9 cellular contexts compared by ENCODE assay signal in genomic region chr1:86914635-86914997, GRCh38. TPM values are rescaled to one million over a fixed set of nuclear protein-coding genes. Genes with fewer than 3 reads are reported as not detected.
A peak's percentile ranks its signal among the peaks of the same experiment; 100 is the strongest.
DNase-seq lines count a peak whose midpoint lies in the region; ATAC-seq, FAIRE-seq and TF ChIP-seq lines count a peak whose summit lies in the region.
"Had no signal": no experiment of that assay in that cellular context is flagged by ENCODE, and none has a peak within 500 bp of the region (broad histone marks: within the 10 kb centered on the region; RNA-seq: fewer than 3 reads in every experiment).

HS2ST1 (plus strand) TSS chr1:86914635.

- no peaks in the 10 kb centered on the region for H3K9me1 ChIP-seq in keratinocyte (ENCODE audit: control insufficient read depth, extremely low read depth, insufficient read depth, low read length)

- peak within 1 kb of the TSS; percentile 100 for H3K9ac ChIP-seq in keratinocyte (ENCODE audit: control insufficient read depth, extremely low read depth, insufficient read depth, low read length)

- peak within 1 kb of the TSS; percentile 89 for H3K4me2 ChIP-seq in keratinocyte (ENCODE audit: control insufficient read depth, extremely low read depth, insufficient read depth, low read depth, low read length)

- no peak within 1 kb of the TSS for H3K4me3 Mint-ChIP-seq in HFFc6
- H3K4me3 Mint-ChIP-seq in activated naive CD8-positive, alpha-beta T cell treated with anti-CD3 and anti-CD28 coated beads, Interleukin-2, amount 10 ng/mL, durations not matched to agents 7 days and 5 days = no peak within 1 kb of the TSS
- H3K4me3 Mint-ChIP-seq: brain had no signal

- peaks cover 14% of the 10 kb centered on the region for H3K36me3 Mint-ChIP-seq in HFFc6 (ENCODE audit: low read depth)
- peaks cover 18% of the 10 kb centered on the region for H3K36me3 Mint-ChIP-seq in activated naive CD8-positive, alpha-beta T cell treated with anti-CD3 and anti-CD28 coated beads, Interleukin-2, amount 10 ng/mL, durations not matched to agents 7 days and 5 days

- no peak for TF ChIP-seq CTCF in HFFc6 (IDR thresholded peaks at IDR 0.05)
- TF ChIP-seq CTCF in keratinocyte (optimal IDR thresholded peaks at IDR 0.05 in 1 of 3, IDR thresholded peaks at IDR 0.05 in 1 of 3, conservative IDR thresholded peaks at IDR 0.05 in 1 of 3; ENCODE audit: extremely low read depth in 1 of 3, insufficient read depth in 2 of 3, low read length in 3 of 3) = no peak
- no peak for TF ChIP-seq CTCF in subcutaneous adipose tissue (IDR thresholded peaks at IDR 0.05; ENCODE audit: low read depth)

- no peaks in the 10 kb centered on the region for H3K27me3 ChIP-seq in keratinocyte (ENCODE audit: control insufficient read depth, extremely low read depth, insufficient read depth, low read length)

- H3K4me3 ChIP-seq in keratinocyte (ENCODE audit: control insufficient read depth in 2 of 3, extremely low read depth in 1 of 3, insufficient read depth in 2 of 3, low read depth in 1 of 3, low read length in 3 of 3) = peak within 1 kb of the TSS; percentile 92 to 100 (median 100)

- H3K36me3 ChIP-seq in keratinocyte (ENCODE audit: control insufficient read depth in 2 of 2, extremely low read depth in 1 of 2, insufficient read depth in 2 of 2, low read length in 2 of 2) = peaks cover 0 to 13% of the 10 kb centered on the region in 2 experiments

- ATAC-seq in activated naive CD8-positive, alpha-beta T cell treated with anti-CD3 and anti-CD28 coated beads, Interleukin-2, amount 10 ng/mL, durations not matched to agents 7 days and 5 days (ENCODE audit: low read depth) = peak; percentile 71

- H3K9me3 Mint-ChIP-seq in HFFc6 = no peaks in the 10 kb centered on the region
- H3K9me3 Mint-ChIP-seq in activated naive CD8-positive, alpha-beta T cell treated with anti-CD3 and anti-CD28 coated beads, Interleukin-2, amount 10 ng/mL, durations not matched to agents 7 days and 5 days = no peaks in the 10 kb centered on the region

- peak within 1 kb of the TSS; percentile 100 for H2AFZ ChIP-seq in keratinocyte (ENCODE audit: control insufficient read depth, low read length)

- peaks cover 79% of the 10 kb centered on the region for H3K79me2 ChIP-seq in keratinocyte (ENCODE audit: control insufficient read depth, insufficient read depth, low read length)

- no peak within 1 kb of the TSS for H3K27ac Mint-ChIP-seq in HFFc6
- H3K27ac Mint-ChIP-seq in activated naive CD8-positive, alpha-beta T cell treated with anti-CD3 and anti-CD28 coated beads, Interleukin-2, amount 10 ng/mL, durations not matched to agents 7 days and 5 days = no peak within 1 kb of the TSS
- H3K27ac Mint-ChIP-seq: brain had no signal

- no peak for DNase-seq in HFFc6
- no peak for DNase-seq in activated naive CD8-positive, alpha-beta T cell treated with anti-CD3 and anti-CD28 coated beads, Interleukin-2, amount 10 ng/mL, durations not matched to agents 7 days and 5 days
- DNase-seq in keratinocyte (ENCODE audit: low read depth, low spot score) = no peak
- no peak for DNase-seq in cerebellar nuclear complex (lab: John Stamatoyannopoulos, UW)
- DNase-seq in NK-92 treated with Interleukin-12 subunit alpha and Interleukin-12 subunit beta, amount 100 ng/mL, for 24 hours (lab: John Stamatoyannopoulos, UW) = no peak
- no peak for DNase-seq in hepatic stellate cell (ENCODE audit: low spot score)
- DNase-seq in RCC 7860 (ENCODE audit: low spot score) = no peak

- peaks cover 9% of the 10 kb centered on the region for H3K4me1 ChIP-seq in keratinocyte (ENCODE audit: control insufficient read depth, extremely low read depth, insufficient read depth, low read length)

- peak within 1 kb of the TSS; percentile 100 for H3K27ac ChIP-seq in keratinocyte (ENCODE audit: control insufficient read depth, insufficient read depth, low read length)

- peaks cover 30% of the 10 kb centered on the region for H3K4me1 Mint-ChIP-seq in HFFc6 (ENCODE audit: low read depth)
- peaks cover 26% of the 10 kb centered on the region for H3K4me1 Mint-ChIP-seq in activated naive CD8-positive, alpha-beta T cell treated with anti-CD3 and anti-CD28 coated beads, Interleukin-2, amount 10 ng/mL, durations not matched to agents 7 days and 5 days

- H3K27me3 Mint-ChIP-seq in HFFc6 (ENCODE audit: insufficient read depth) = peaks cover 2% of the 10 kb centered on the region; the same call in 1 of the 2 replicates
- H3K27me3 Mint-ChIP-seq in activated naive CD8-positive, alpha-beta T cell treated with anti-CD3 and anti-CD28 coated beads, Interleukin-2, amount 10 ng/mL, durations not matched to agents 7 days and 5 days = no peaks in the 10 kb centered on the region
- H3K27me3 Mint-ChIP-seq: brain had no signal

- no peaks in the 10 kb centered on the region for H3K9me3 ChIP-seq in keratinocyte (ENCODE audit: control insufficient read depth, low read depth, low read length)

- FAIRE-seq in keratinocyte (lab: Jason Lieb, UNC) (no peak), RCC 7860 (lab: Jason Lieb, UNC) (no peak)

- POLR2A ChIA-PET in activated naive CD8-positive, alpha-beta T cell treated with anti-CD3 and anti-CD28 coated beads, Interleukin-2, amount 10 ng/mL, durations not matched to agents 7 days and 5 days (lab: Charles Lee) = interaction anchor here (0.6 to 3.0 kb wide), 11 partner anchors 13 to 1769 kb away, joined by 3 to 24 read pairs (median 5); partner anchors contain the start of genes LMO4, ODF2L, PKN2 and SH3GLB1

- dilution Hi-C loops in keratinocyte (cut with MboI; ENCODE audit: extremely low pct_ligation_motif_present, low sequenced_read_pairs) = no loop called here

- peaks cover 3% of the 10 kb centered on the region for H4K20me1 ChIP-seq in keratinocyte (ENCODE audit: control insufficient read depth, extremely low read depth, insufficient read depth, low read length)

RNA-seq across cellular contexts. Expression of gene HS2ST1, which starts in this region (rescaled TPM):
- total RNA-seq in HFFc6 (2021; fragmentation: NEBNext Ultra II Directional; extraction: Animal tissue kit (Norgen Biotek cat#: 25700)) = 10 to 100 TPM; 23.8 to 26.8 (median 24.8) TPM
- 10 to 100 TPM; 16.8 to 18.6 TPM for total RNA-seq in activated naive CD8-positive, alpha-beta T cell treated with anti-CD3 and anti-CD28 coated beads, Interleukin-2, amount 10 ng/mL, durations not matched to agents 7 days and 5 days
- polyA plus RNA-seq in keratinocyte = 8.4 to 18.7 TPM (median 12.1 TPM) in 3 replicates
- 2.2 TPM for polyA plus RNA-seq in keratinocyte (2011; ENCODE audit: low read depth)
- 4.4 and 9.4 TPM in 2 replicates for polyA plus RNA-seq in keratinocyte (2011; cell fraction: cytosol; rRNA removed)
- polyA plus RNA-seq in keratinocyte (2011; cell fraction: nucleus; rRNA removed) = 10.2 and 12.5 TPM in 2 replicates
- 6.2 and 15.3 TPM in 2 replicates for polyA plus RNA-seq in keratinocyte (2012; ENCODE audit: low replicate concordance)
- polyA minus RNA-seq in keratinocyte = 2.0 to 14.5 TPM (median 6.7 TPM) in 3 replicates
- 9.2 TPM for polyA minus RNA-seq in keratinocyte (2011; cell fraction: cytosol; rRNA and poly(A)+ RNA removed)
- polyA minus RNA-seq in keratinocyte (2011; cell fraction: nucleus; rRNA and poly(A)+ RNA removed) = 11.2 and 22.6 TPM in 2 replicates
- 10 to 100 TPM; 10.2 to 25.5 (median 15.7) TPM for total RNA-seq in subcutaneous adipose tissue
